Comparison of ENCODE assay signal across 30 cellular contexts in genomic region chr2:85656468-85656867, GRCh38. TPM values are rescaled to one million over a fixed set of nuclear protein-coding genes. Genes with fewer than 3 reads are reported as not detected.
A peak's percentile ranks its signal among the peaks of the same experiment; 100 is the strongest.
DNase-seq lines count a peak whose midpoint lies in the region; ATAC-seq and TF ChIP-seq lines count a peak whose summit lies in the region.
"Had no signal": no experiment of that assay in that cellular context is flagged by ENCODE, and none has a peak within 500 bp of the region (broad histone marks: within the 10 kb centered on the region; RNA-seq: fewer than 3 reads in every experiment).

No MANE protein-coding gene starts in this region.

- H3K36me3 ChIP-seq in aorta (ENCODE audit: control insufficient read depth in 1 of 2, insufficient read depth in 2 of 2, low read length in 1 of 2): no peaks in the 10 kb centered on the region

- no peak for DNase-seq in stimulated activated naive CD8-positive, alpha-beta T cell treated with anti-CD3 and anti-CD28 coated beads, Interleukin-15, amount 100 ng/mL, for 72 hours
- no peak for DNase-seq in stimulated activated naive CD8-positive, alpha-beta T cell treated with anti-CD3 and anti-CD28 coated beads, Interleukin-15, Interleukin-2, amounts not matched to agents 100 U/mL and 50 U/mL, for 24 hours
- no peak for DNase-seq in RWPE1 (ENCODE audit: low spot score)
- peak; percentile 18 for DNase-seq in kidney tubule cell (ENCODE audit: low spot score)
- peak; percentile 27 to 30 for DNase-seq in aorta
- DNase-seq in NCI-H1417 (lab: John Stamatoyannopoulos, UW): no peak
- DNase-seq in NCI-H2107 treated with DMSO at 0.1 percent for 48 hours (lab: John Stamatoyannopoulos, UW; ENCODE audit: unreplicated experiment): no peak
- DNase-seq: activated CD4-positive, alpha-beta T cell treated with anti-CD3 and anti-CD28 coated beads for 48 hours; activated gamma-delta T cell treated with Interleukin-2 at 50 U/mL for 16 hours; activated T-cell treated with anti-CD3 and anti-CD28 coated beads, Interleukin-2, amount 50 U/mL, for 24 hours; AML-193; body of pancreas; CD4-positive, alpha-beta memory T cell; GDM1; KG1; left ventricle myocardium inferior; midbrain; naive thymus-derived CD8-positive, alpha-beta T cell; NCI-H187; NCI-H2227 treated with DMSO at 0.1 percent for 48 hours; NCI-H82; nucleus accumbens; stomach; T-helper 2 cell; tibial artery had no signal

- H3K9me3 ChIP-seq in aorta (ENCODE audit: control insufficient read depth, low read length): no peaks in the 10 kb centered on the region
- H3K9me3 ChIP-seq: body of pancreas, left ventricle myocardium inferior, stomach, tibial artery had no signal

- ATAC-seq in stimulated activated naive CD8-positive, alpha-beta T cell treated with anti-CD3 and anti-CD28 coated beads, Interleukin-15, amount 100 ng/mL, for 72 hours: no peak
- no peak for ATAC-seq in stimulated activated naive CD8-positive, alpha-beta T cell treated with anti-CD3 and anti-CD28 coated beads, Interleukin-15, Interleukin-2, amounts not matched to agents 100 U/mL and 50 U/mL, for 24 hours
- ATAC-seq in aorta (ENCODE audit: low FRiP score) (no peak), HG02970 (IDR thresholded peaks at IDR 0.05; ENCODE audit: low FRiP score, unreplicated experiment) (no peak)
- ATAC-seq: body of pancreas; naive thymus-derived CD8-positive, alpha-beta T cell had no signal

- CTCF ChIA-PET in RWPE1 (lab: Yijun Ruan, JAX): interaction anchor here (1.2 kb wide), 1 partner anchor 347 kb away, joined by 6 read pairs; no protein-coding TSS in a partner anchor

- H3K4me1 ChIP-seq in aorta (ENCODE audit: control insufficient read depth in 1 of 2, insufficient read depth in 2 of 2, low read length in 2 of 2): no peaks in the 10 kb centered on the region
- H3K4me1 ChIP-seq: body of pancreas, tibial artery had no signal

- no peaks in the 10 kb centered on the region for H3K9me3 Mint-ChIP-seq in stimulated activated naive CD8-positive, alpha-beta T cell treated with anti-CD3 and anti-CD28 coated beads, Interleukin-15, amount 100 ng/mL, for 72 hours
- H3K9me3 Mint-ChIP-seq: activated T-cell treated with anti-CD3 and anti-CD28 coated beads, Interleukin-2, amount 50 U/mL, for 24 hours; CD4-positive, alpha-beta memory T cell; naive thymus-derived CD8-positive, alpha-beta T cell had no signal

- intact Hi-C loops in aorta (cut with DNase I): no loop called here

- H3K27ac ChIP-seq in RWPE1 (peak overlapping the region; percentile 13; the same call in 1 of the 2 replicates), aorta (ENCODE audit: low read depth in 1 of 2, low read length in 2 of 2) (no peak overlapping the region)
- H3K27ac ChIP-seq: body of pancreas, left ventricle myocardium inferior, stomach, tibial artery had no signal

- H3K27me3 ChIP-seq in aorta (ENCODE audit: control insufficient read depth in 1 of 2, insufficient read depth in 2 of 2, low read length in 1 of 2): no peaks in the 10 kb centered on the region
- H3K27me3 ChIP-seq: body of pancreas, stomach, tibial artery had no signal

- no peak for TF ChIP-seq CTCF in RWPE1 (conservative IDR thresholded peaks at IDR 0.05; ENCODE audit: low read depth)

- 89 to 90% methylated on average over 3 of the region's 3 CpGs for WGBS in aorta, 2 donors

- H3K4me3 Mint-ChIP-seq in stimulated activated naive CD8-positive, alpha-beta T cell treated with anti-CD3 and anti-CD28 coated beads, Interleukin-15, amount 100 ng/mL, for 72 hours: no peak overlapping the region
- H3K4me3 Mint-ChIP-seq: activated T-cell treated with anti-CD3 and anti-CD28 coated beads, Interleukin-2, amount 50 U/mL, for 24 hours; CD4-positive, alpha-beta memory T cell; naive thymus-derived CD8-positive, alpha-beta T cell had no signal

- H3K27ac Mint-ChIP-seq in stimulated activated naive CD8-positive, alpha-beta T cell treated with anti-CD3 and anti-CD28 coated beads, Interleukin-15, amount 100 ng/mL, for 72 hours: peak overlapping the region; percentile 7 to 47
- H3K27ac Mint-ChIP-seq: activated T-cell treated with anti-CD3 and anti-CD28 coated beads, Interleukin-2, amount 50 U/mL, for 24 hours had no signal

- H3K4me1 Mint-ChIP-seq in stimulated activated naive CD8-positive, alpha-beta T cell treated with anti-CD3 and anti-CD28 coated beads, Interleukin-15, amount 100 ng/mL, for 72 hours: no peaks in the 10 kb centered on the region
- H3K4me1 Mint-ChIP-seq: CD4-positive, alpha-beta memory T cell had no signal

- POLR2A ChIA-PET in RWPE1 (lab: Yijun Ruan, JAX; ENCODE audit: low non-redundant PET): no interaction called here

- H3K4me3 ChIP-seq in aorta (ENCODE audit: low read length in 2 of 2): no peak overlapping the region
- H3K4me3 ChIP-seq: body of pancreas, left ventricle myocardium inferior, stomach, tibial artery had no signal

- no peaks in the 10 kb centered on the region for H3K27me3 Mint-ChIP-seq in stimulated activated naive CD8-positive, alpha-beta T cell treated with anti-CD3 and anti-CD28 coated beads, Interleukin-15, amount 100 ng/mL, for 72 hours
- H3K27me3 Mint-ChIP-seq: activated T-cell treated with anti-CD3 and anti-CD28 coated beads, Interleukin-2, amount 50 U/mL, for 24 hours; CD4-positive, alpha-beta memory T cell; naive thymus-derived CD8-positive, alpha-beta T cell had no signal

RNA-seq across cellular contexts. Expression of gene SFTPB, which starts 11.5 kb away (rescaled TPM):
- 1 to 10 TPM in 1 of 2 donors, not detected in 1; 1.7 TPM for total RNA-seq in aorta
- 1 to 10 TPM; 2.3 to 8.1 TPM for polyA plus RNA-seq in aorta
- total RNA-seq: A172; activated CD8-positive, alpha-beta memory T cell treated with anti-CD3 and anti-CD28 coated beads for 36 hours; body of pancreas; CD4-positive, alpha-beta memory T cell; chondrocyte; left ventricle myocardium inferior; naive thymus-derived CD8-positive, alpha-beta T cell; pulmonary artery endothelial cell had no signal
- polyA plus RNA-seq: CD4-positive, alpha-beta memory T cell had no signal

RNA-seq across cellular contexts. Expression of gene GNLY, which starts 37.7 kb away (rescaled TPM):
- 1 to 10 TPM; 2.1 to 8.0 TPM for total RNA-seq in aorta
- polyA plus RNA-seq in aorta: under 1 TPM in 1 of 2 donors, not detected in 1; 0.43 TPM
- total RNA-seq: A172, chondrocyte, pulmonary artery endothelial cell had no signal

RNA-seq across cellular contexts. Expression of gene USP39, which starts 40.5 kb away (rescaled TPM):
- total RNA-seq in aorta: 10 to 100 TPM; 27.4 to 37.0 TPM
- polyA plus RNA-seq in aorta: 10 to 100 TPM; 33.6 to 37.0 TPM

RNA-seq across cellular contexts. Expression of gene C2orf68, which starts 44.6 kb away (rescaled TPM):
- 10 to 100 TPM; 22.8 to 35.2 TPM for total RNA-seq in aorta
- 10 to 100 TPM; 15.5 to 19.9 TPM for polyA plus RNA-seq in aorta

RNA-seq across cellular contexts. Expression of gene TMEM150A, which starts 54.0 kb away (rescaled TPM):
- 10 to 100 TPM; 13.9 to 19.2 TPM for total RNA-seq in aorta
- 10 to 100 TPM; 17.8 to 27.8 TPM for polyA plus RNA-seq in aorta

Comparison
In these comparisons a context has a peak if more than half of its experiments do, and no peak if none do; other contexts are left out.
1. DNase-seq: peak in kidney tubule cell (single experiment) and aorta (2 of 2); none in stimulated activated naive CD8-positive, alpha-beta T cell treated with anti-CD3 and anti-CD28 coated beads, Interleukin-15, amount 100 ng/mL, for 72 hours (0 of 2), stimulated activated naive CD8-positive, alpha-beta T cell treated with anti-CD3 and anti-CD28 coated beads, Interleukin-15, Interleukin-2, amounts not matched to agents 100 U/mL and 50 U/mL, for 24 hours (single experiment), RWPE1 (single experiment), NCI-H1417 (0 of 3) and NCI-H2107 treated with DMSO at 0.1 percent for 48 hours (single experiment).